In genomic region chr5:149421834-149422233, GRCh38 we compare ENCODE assay signal across 12 cellular contexts. TPM values are rescaled to one million over a fixed set of nuclear protein-coding genes. Genes with fewer than 3 reads are reported as not detected.
DNase-seq lines count a peak whose midpoint lies in the region; ATAC-seq and TF ChIP-seq lines count a peak whose summit lies in the region.
"Had no signal": no experiment of that assay in that cellular context is flagged by ENCODE, and none has a peak within 500 bp of the region (broad histone marks: within the 10 kb centered on the region; RNA-seq: fewer than 3 reads in every experiment).

No MANE protein-coding gene starts in this region.

- peaks cover 0 to 45% (median 0%) of the 10 kb centered on the region in 9 donors for H3K36me3 ChIP-seq in heart right ventricle
- peaks cover 31 to 53% of the 10 kb centered on the region in 2 donors for H3K36me3 ChIP-seq in muscle layer of duodenum (ENCODE audit: control insufficient read depth in 1 of 2, insufficient read depth in 2 of 2, low read length in 2 of 2)
- H3K36me3 ChIP-seq in upper lobe of left lung = peaks cover 0 to 21% (median 4%) of the 10 kb centered on the region in 4 donors
- H3K36me3 ChIP-seq: MG63 had no signal

- TF ChIP-seq CTCF in heart right ventricle (IDR thresholded peaks at IDR 0.05) (no peak), coronary artery (IDR thresholded peaks at IDR 0.05) (no peak), upper lobe of left lung (IDR thresholded peaks at IDR 0.05) (no peak)

- intact Hi-C loops in heart right ventricle (cut with DNase I) = loop anchor here in 3 of 10 donors (2.0 to 5.0 kb wide), 2 partner anchors 35 kb away; no protein-coding TSS in a partner anchor
- intact Hi-C loops in left cardiac atrium (cut with DNase I) = no loop called here

- peaks cover 18 to 100% (median 72%) of the 10 kb centered on the region in 9 donors for H3K4me1 ChIP-seq in heart right ventricle
- H3K4me1 ChIP-seq in muscle layer of duodenum (ENCODE audit: control insufficient read depth in 1 of 2, insufficient read depth in 2 of 2, low read length in 2 of 2) = peaks cover 0 to 74% of the 10 kb centered on the region in 2 donors
- H3K4me1 ChIP-seq in upper lobe of left lung = peaks cover 65 to 69% (median 67%) of the 10 kb centered on the region in 4 donors
- H3K4me1 ChIP-seq: body of pancreas had no signal

- H3K27ac ChIP-seq in heart right ventricle (peak overlapping the region; percentile 59 to 99 (median 90)), coronary artery (peak overlapping the region; percentile 94 to 95), muscle layer of duodenum (ENCODE audit: low read length) (peak overlapping the region; percentile 86), upper lobe of left lung (peak overlapping the region; percentile 81 to 93 (median 84)), substantia nigra (ENCODE audit: low read depth, low read length, poor library complexity, severe bottlenecking) (no peak overlapping the region)

- ATAC-seq in heart right ventricle (no peak), left cardiac atrium (no peak), upper lobe of left lung (ENCODE audit: low FRiP score in 2 of 2) (no peak)

- DNase-seq in heart right ventricle (no peak), left cardiac atrium (no peak), coronary artery (ENCODE audit: low spot score) (no peak), upper lobe of left lung (no peak), substantia nigra (lab: John Stamatoyannopoulos, UW) (no peak), NCI-H446 (lab: John Stamatoyannopoulos, UW) (no peak)
- DNase-seq in activated CD8-positive, alpha-beta memory T cell treated with anti-CD3 and anti-CD28 coated beads, Interleukin-2, amount 50 U/mL, for 48 hours = no peak
- DNase-seq: body of pancreas, EL, MG63 had no signal

- no peaks in the 10 kb centered on the region for H3K27me3 ChIP-seq in heart right ventricle
- no peaks in the 10 kb centered on the region for H3K27me3 ChIP-seq in muscle layer of duodenum (ENCODE audit: low read depth, low read length)
- no peaks in the 10 kb centered on the region for H3K27me3 ChIP-seq in upper lobe of left lung
- H3K27me3 ChIP-seq: body of pancreas, MG63 had no signal

- H3K9me3 ChIP-seq in heart right ventricle = no peaks in the 10 kb centered on the region
- H3K9me3 ChIP-seq in muscle layer of duodenum (ENCODE audit: control insufficient read depth in 1 of 2, low read length in 2 of 2) = no peaks in the 10 kb centered on the region
- H3K9me3 ChIP-seq in upper lobe of left lung = no peaks in the 10 kb centered on the region
- H3K9me3 ChIP-seq: body of pancreas, MG63 had no signal

- H3K4me3 ChIP-seq in heart right ventricle = no peak overlapping the region
- H3K4me3 ChIP-seq in coronary artery = peak overlapping the region; percentile 85
- H3K4me3 ChIP-seq in muscle layer of duodenum (ENCODE audit: low read depth in 1 of 2, low read length in 2 of 2) = peak overlapping the region in 1 of 2 donors; percentile 25
- H3K4me3 ChIP-seq in upper lobe of left lung = no peak overlapping the region
- H3K4me3 ChIP-seq: body of pancreas, MG63 had no signal

- TF ChIP-seq POLR2A in upper lobe of left lung (IDR thresholded peaks at IDR 0.05) = no peak

- WGBS in heart right ventricle, 2 donors = 82 to 84% methylated on average over 5 of the region's 5 CpGs
- WGBS in upper lobe of left lung, 2 donors = 64 to 69% methylated on average over 5 of the region's 5 CpGs

- no peak for TF ChIP-seq EP300 in upper lobe of left lung (IDR thresholded peaks at IDR 0.05)

RNA-seq across cellular contexts. Expression of gene IL17B, which starts 42.7 kb away (rescaled TPM):
- total RNA-seq in heart right ventricle = under 1 TPM in 2 of 10 donors, not detected in 8; 0.44 to 0.83 TPM
- polyA plus RNA-seq in heart right ventricle = under 1 TPM in 1 of 2 donors, not detected in 1; 0.57 TPM
- under 1 TPM; 0.44 to 0.89 TPM for total RNA-seq in left cardiac atrium
- 1 to 10 TPM in 1 of 6 donors, not detected in 5; 2.4 TPM for total RNA-seq in upper lobe of left lung
- total RNA-seq: body of pancreas, NCI-H460 had no signal
